Comparison of ENCODE assay signal across 1 cellular context in the genomic region with DNA sequence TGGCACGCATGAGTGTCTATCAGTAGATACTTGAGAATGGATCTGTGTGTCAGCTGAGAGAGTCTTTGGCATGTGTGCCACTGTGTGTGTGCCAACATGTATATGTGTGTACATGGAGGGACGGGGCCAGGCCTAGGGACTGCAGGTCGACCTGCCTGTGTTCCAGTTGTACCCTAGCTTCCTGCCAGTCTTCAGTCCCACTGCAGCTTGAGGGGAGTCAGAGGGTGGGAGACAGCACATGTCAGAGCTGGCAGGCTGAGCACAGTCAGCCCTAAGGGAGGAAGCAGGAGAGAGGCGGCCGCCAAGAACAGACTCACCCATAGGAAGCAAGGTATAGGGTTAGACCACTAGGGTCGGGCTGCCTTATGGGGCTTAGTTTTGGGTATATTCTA.
TF ChIP-seq lines count a peak whose summit lies in the region.

No MANE protein-coding gene starts in this region.

TF ChIP-seq in H1, 55 proteins besides CTCF, POLR2A, EP300 and RAD21 (continued from another document):
- TF ChIP-seq, protein P1, sequence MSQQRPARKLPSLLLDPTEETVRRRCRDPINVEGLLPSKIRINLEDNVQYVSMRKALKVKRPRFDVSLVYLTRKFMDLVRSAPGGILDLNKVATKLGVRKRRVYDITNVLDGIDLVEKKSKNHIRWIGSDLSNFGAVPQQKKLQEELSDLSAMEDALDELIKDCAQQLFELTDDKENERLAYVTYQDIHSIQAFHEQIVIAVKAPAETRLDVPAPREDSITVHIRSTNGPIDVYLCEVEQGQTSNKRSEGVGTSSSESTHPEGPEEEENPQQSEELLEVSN (IDR thresholded peaks at IDR 0.05): no peak
- TF ChIP-seq SP1 (IDR thresholded peaks at IDR 0.05; ENCODE audit: low read depth, low read length) (no peak), HDAC2 (IDR thresholded peaks at IDR 0.05; ENCODE audit: borderline replicate concordance in 1 of 2, low read depth in 2 of 2, low read length in 2 of 2) (no peak), CEBPB (IDR thresholded peaks at IDR 0.05; ENCODE audit: low read depth, low read length) (no peak)
TF ChIP-seq in H1: peak in this region for 0.
